Comparison of ENCODE assay signal across 8 cellular contexts in the genomic region with DNA sequence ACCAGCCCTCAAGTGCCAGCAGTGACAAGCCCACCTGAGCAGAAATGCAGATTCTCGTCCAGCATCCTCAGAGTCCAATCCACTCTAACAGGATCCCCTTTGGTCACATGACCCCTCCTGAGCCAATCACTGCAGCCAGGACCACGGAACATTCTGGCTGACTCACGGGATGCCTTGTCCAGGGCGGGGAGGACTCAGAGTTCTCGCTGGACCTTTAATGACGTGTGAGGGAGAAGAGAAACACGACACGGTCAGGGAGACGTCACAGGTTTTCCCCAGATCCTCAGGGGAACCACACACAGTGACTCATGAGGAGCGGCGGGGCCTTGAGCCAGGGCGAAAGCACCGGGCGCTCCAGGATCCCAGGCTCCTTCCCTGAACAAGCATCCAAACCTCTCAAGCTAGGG.
DNase-seq lines count a peak whose midpoint lies in the region; TF ChIP-seq lines count a peak whose summit lies in the region.

No MANE protein-coding gene starts in this region.

- H3K27me3 ChIP-seq in esophagus muscularis mucosa (no peaks in the 10 kb centered on the region), osteoblast (ENCODE audit: insufficient read depth, low read length) (no peaks in the 10 kb centered on the region)

- no peaks in the 10 kb centered on the region for H4K20me1 ChIP-seq in osteoblast (ENCODE audit: insufficient read depth, low read length)

- peak; percentile 91 for TF ChIP-seq EP300 in esophagus muscularis mucosa (IDR thresholded peaks at IDR 0.05)

- H3K27ac ChIP-seq in esophagus muscularis mucosa (replicated peaks in 1 of 4) (peak overlapping the region; percentile 62 to 74 (median 69)), osteoblast (ENCODE audit: low read depth, low read length) (no peak overlapping the region)

- intact Hi-C loops in esophagus muscularis mucosa (cut with DNase I): no loop called here

- H3K36me3 ChIP-seq in esophagus muscularis mucosa: no peaks in the 10 kb centered on the region
- no peaks in the 10 kb centered on the region for H3K36me3 ChIP-seq in osteoblast (ENCODE audit: insufficient read depth, low read length)

- H3K4me2 ChIP-seq in osteoblast (ENCODE audit: insufficient read depth, low read length): no peak overlapping the region

- H3K79me2 ChIP-seq in osteoblast (ENCODE audit: insufficient read depth, low read length): no peaks in the 10 kb centered on the region

- peak overlapping the region in 3 of 4 donors; percentile 17 to 30 (median 28) for H3K4me3 ChIP-seq in esophagus muscularis mucosa
- H3K4me3 ChIP-seq in osteoblast (ENCODE audit: insufficient read depth, low read length): no peak overlapping the region

- TF ChIP-seq POLR2A in esophagus muscularis mucosa (IDR thresholded peaks at IDR 0.05; ENCODE audit: low read depth): no peak

- peaks cover 7 to 22% (median 21%) of the 10 kb centered on the region in 4 donors for H3K4me1 ChIP-seq in esophagus muscularis mucosa
- no peaks in the 10 kb centered on the region for H3K4me1 ChIP-seq in osteoblast (ENCODE audit: insufficient read depth, low read length)

- peak; percentile 63 for DNase-seq in COLO668 (lab: John Stamatoyannopoulos, UW; ENCODE audit: unreplicated experiment)
- peak; percentile 74 for DNase-seq in NCI-H69 (lab: John Stamatoyannopoulos, UW)
- DNase-seq in esophagus muscularis mucosa (ENCODE audit: extremely low spot score): no peak
- DNase-seq in osteoblast (ENCODE audit: insufficient read length, low spot score, missing footprints): peak; percentile 90
- no peak for DNase-seq in NCI-H526 (lab: John Stamatoyannopoulos, UW)
- DNase-seq in COLO829 (ENCODE audit: low spot score): no peak
- no peak for DNase-seq in NOMO-1 treated with dmso at 0.1 percent for 144 hours (lab: John Stamatoyannopoulos, UW; ENCODE audit: unreplicated experiment)
- DNase-seq in NCI-H2171 treated with DMSO at 0.1 percent for 48 hours (lab: John Stamatoyannopoulos, UW): no peak

- H3K9me3 ChIP-seq in esophagus muscularis mucosa: no peaks in the 10 kb centered on the region
- H3K9me3 ChIP-seq in osteoblast (ENCODE audit: low read depth, low read length): peaks cover 2% of the 10 kb centered on the region

- WGBS in esophagus muscularis mucosa: 44% methylated on average over 8 of the region's 14 CpGs

- H2AFZ ChIP-seq in osteoblast (ENCODE audit: low read length): no peak overlapping the region

- TF ChIP-seq CTCF in esophagus muscularis mucosa (IDR thresholded peaks at IDR 0.05) (no peak), osteoblast (IDR thresholded peaks at IDR 0.05; ENCODE audit: extremely low read depth, low read depth, low read length) (no peak)

Comparison
In these comparisons a context has a peak if more than half of its experiments do, and no peak if none do; other contexts are left out.
1. DNase-seq: peak in COLO668 (single experiment), NCI-H69 (single experiment) and osteoblast (single experiment); none in esophagus muscularis mucosa (single experiment), NCI-H526 (0 of 2), COLO829 (single experiment), NOMO-1 treated with dmso at 0.1 percent for 144 hours (single experiment) and NCI-H2171 treated with DMSO at 0.1 percent for 48 hours (single experiment).